ENCODE assay signal across 7 cellular contexts in genomic region chr4:149057594-149057993, GRCh38.
"Had no signal": no experiment of that assay in that cellular context is flagged by ENCODE, and none has a peak within 500 bp of the region (broad histone marks: within the 10 kb centered on the region; RNA-seq: fewer than 3 reads in every experiment).

No MANE protein-coding gene starts in this region.

- DNase-seq: GOT3, H7, HFFc6, IMR-90 had no signal

- ATAC-seq: HCT116, K562 had no signal

- H3K36me3 ChIP-seq: HAP-1 had no signal

- H3K9me3 ChIP-seq: HAP-1 had no signal

- H3K27ac Mint-ChIP-seq: HFFc6 had no signal

- H3K4me3 Mint-ChIP-seq: HFFc6 had no signal

- H3K9me3 Mint-ChIP-seq: HFFc6 had no signal

- H3K4me1 ChIP-seq: HAP-1 had no signal

- H3K4me3 ChIP-seq: HAP-1, K562 had no signal
